28 cellular contexts compared by ENCODE assay signal in the genomic region with DNA sequence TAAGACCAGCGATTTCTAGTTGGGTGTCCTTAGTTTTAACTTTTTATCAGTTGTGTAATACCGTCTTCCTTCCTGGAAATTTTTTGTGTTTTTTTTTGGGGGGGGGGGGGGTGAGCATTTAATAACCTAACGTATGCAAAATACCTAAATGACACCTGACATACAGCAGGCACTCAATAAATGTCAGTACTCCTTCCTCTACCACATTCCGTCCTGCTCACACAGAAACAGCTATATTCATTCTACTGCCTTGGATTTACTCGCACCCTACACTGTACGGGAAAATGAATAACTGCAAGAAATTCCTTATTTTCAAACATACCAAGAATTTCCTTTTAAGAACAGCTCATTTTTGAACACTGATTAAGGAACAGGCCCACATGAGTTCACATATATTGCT.
"Had no signal": no experiment of that assay in that cellular context is flagged by ENCODE, and none has a peak within 500 bp of the region (broad histone marks: within the 10 kb centered on the region; RNA-seq: fewer than 3 reads in every experiment).

No MANE protein-coding gene starts in this region.

- H3K27me3 ChIP-seq: breast epithelium had no signal

- H3K36me3 ChIP-seq: breast epithelium, tibial nerve had no signal

- H3K9me3 ChIP-seq: breast epithelium, esophagus squamous epithelium, psoas muscle, tibial nerve had no signal

- H2AFZ ChIP-seq: parathyroid adenoma had no signal

- H3K9ac ChIP-seq: parathyroid adenoma had no signal

- ATAC-seq: activated CD4-positive, CD25-positive, alpha-beta regulatory T cell treated with anti-CD3 and anti-CD28 coated beads, Interleukin-2, amount 50 U/mL, for 24 hours; left ventricle myocardium superior; naive thymus-derived CD4-positive, alpha-beta T cell; psoas muscle; stimulated activated memory B cell treated with anti-CD40 and anti-IgM and Interleukin-4, amounts not matched to agents 10 μg/mL and 1 μg/mL and 100 μg/mL, for 72 hours had no signal

- H3K4me1 ChIP-seq: parathyroid adenoma had no signal

- H3K27ac ChIP-seq: breast epithelium, epithelial cell of prostate, esophagus squamous epithelium, parathyroid adenoma, psoas muscle, tibial nerve, VCaP had no signal

- H3K27me3 Mint-ChIP-seq: naive thymus-derived CD4-positive, alpha-beta T cell; stimulated activated memory B cell treated with anti-CD40 and anti-IgM and Interleukin-4, amounts not matched to agents 10 μg/mL and 1 μg/mL and 100 μg/mL, for 72 hours had no signal

- H3K4me2 ChIP-seq: smooth muscle cell had no signal

- H3K9me3 Mint-ChIP-seq: activated naive CD4-positive, alpha-beta T cell treated with anti-CD3 and anti-CD28 coated beads for 36 hours; activated T-helper 1 cell treated with anti-CD3 and anti-CD28 coated beads, Interleukin-12 subunit alpha, Interleukin-12 subunit beta, Interleukin-2, Interleukin-4 antibody, amounts not matched to agents 30 ng/mL and 10 ng/mL and 1 ng/mL, durations not matched to agents 14 hours and 24 hours and 36 hours; stimulated activated memory B cell treated with anti-CD40 and anti-IgM and Interleukin-4, amounts not matched to agents 10 μg/mL and 1 μg/mL and 100 μg/mL, for 72 hours had no signal

- H3K4me3 ChIP-seq: breast epithelium, esophagus squamous epithelium, psoas muscle, smooth muscle cell, tibial nerve had no signal

- DNase-seq: activated CD4-positive, alpha-beta T cell treated with anti-CD3 and anti-CD28 coated beads for 48 hours; activated CD4-positive, alpha-beta T cell treated with anti-CD3 and anti-CD28 coated beads, Interleukin-2, amount 50 U/mL, for 48 hours; activated CD8-positive, alpha-beta memory T cell treated with anti-CD3 and anti-CD28 coated beads for 24 hours; activated naive CD4-positive, alpha-beta T cell treated with anti-CD3 and anti-CD28 coated beads for 36 hours; activated T-cell treated with anti-CD3 and anti-CD28 coated beads, Interleukin-2, amount 50 U/mL, for 1 hour; amniotic stem cell; dermis blood vessel endothelial cell; effector CD4-positive, alpha-beta T cell; esophagus squamous epithelium; left ventricle myocardium superior; mammary epithelial cell; naive thymus-derived CD4-positive, alpha-beta T cell; nucleus accumbens; psoas muscle; stimulated activated CD4-positive, alpha-beta T cell treated with anti-CD3 and anti-CD28 coated beads, Interleukin-1b, Interleukin-23, amount 100 ng/mL, for 48 hours; stimulated activated CD4-positive, alpha-beta T cell treated with anti-CD3 and anti-CD28 coated beads, Interleukin-4, amount 100 ng/mL, for 4 hours; stimulated activated CD8-positive, alpha-beta memory T cell treated with anti-CD3 and anti-CD28 coated beads, Interleukin-4, amount 100 ng/mL, for 48 hours; T-helper 1 cell had no signal

- H3K4me3 Mint-ChIP-seq: activated naive CD4-positive, alpha-beta T cell treated with anti-CD3 and anti-CD28 coated beads for 36 hours; activated T-helper 1 cell treated with anti-CD3 and anti-CD28 coated beads, Interleukin-12 subunit alpha, Interleukin-12 subunit beta, Interleukin-2, Interleukin-4 antibody, amounts not matched to agents 30 ng/mL and 10 ng/mL and 1 ng/mL, durations not matched to agents 14 hours and 24 hours and 36 hours; mesothelial cell of epicardium; stimulated activated memory B cell treated with anti-CD40 and anti-IgM and Interleukin-4, amounts not matched to agents 10 μg/mL and 1 μg/mL and 100 μg/mL, for 72 hours had no signal

- H3K27ac Mint-ChIP-seq: activated naive CD4-positive, alpha-beta T cell treated with anti-CD3 and anti-CD28 coated beads for 36 hours; activated T-helper 1 cell treated with anti-CD3 and anti-CD28 coated beads, Interleukin-12 subunit alpha, Interleukin-12 subunit beta, Interleukin-2, Interleukin-4 antibody, amounts not matched to agents 30 ng/mL and 10 ng/mL and 1 ng/mL, durations not matched to agents 14 hours and 24 hours and 36 hours; mesothelial cell of epicardium; stimulated activated memory B cell treated with anti-CD40 and anti-IgM and Interleukin-4, amounts not matched to agents 10 μg/mL and 1 μg/mL and 100 μg/mL, for 72 hours had no signal
